Comparison of ENCODE assay signal across 8 cellular contexts in the genomic region with DNA sequence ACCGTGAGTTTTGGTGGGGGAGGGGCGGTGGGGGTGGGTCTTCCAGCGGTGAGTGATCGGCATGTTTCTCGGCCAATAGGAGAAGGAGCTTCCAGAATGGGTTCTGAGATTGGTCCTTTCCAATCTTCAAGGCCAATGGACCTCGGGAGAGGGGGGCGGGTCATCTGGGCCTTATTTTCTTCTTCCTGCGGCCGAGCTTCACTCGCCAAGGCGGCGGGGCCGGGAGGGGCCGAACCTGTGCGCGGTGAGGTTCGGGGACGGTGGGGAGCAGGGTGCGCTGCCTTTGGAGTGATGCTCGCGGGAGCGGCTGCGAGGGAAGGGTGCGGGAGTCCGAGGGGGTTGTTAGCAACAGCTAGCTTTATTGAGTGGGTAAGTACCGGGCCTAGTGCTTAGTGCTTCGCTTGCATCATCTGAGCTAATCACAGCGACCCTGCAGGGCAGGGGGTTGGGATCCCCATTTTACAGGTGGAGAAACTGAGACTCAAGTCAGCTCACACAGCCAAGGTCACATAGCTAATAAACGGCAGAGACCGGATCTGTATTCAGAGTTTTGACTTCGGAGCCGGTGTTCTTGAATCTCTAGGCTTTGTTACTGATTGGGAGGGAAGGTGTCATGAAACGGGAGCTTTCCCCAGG. TPM values are rescaled to one million over a fixed set of nuclear protein-coding genes. Genes with fewer than 3 reads are reported as not detected.
A peak's percentile ranks its signal among the peaks of the same experiment; 100 is the strongest.
DNase-seq lines count a peak whose midpoint lies in the region; ATAC-seq and TF ChIP-seq lines count a peak whose summit lies in the region.

No MANE protein-coding gene starts in this region.

- H3K36me3 ChIP-seq in right lobe of liver, result peaks cover 8 to 22% (median 8%) of the 10 kb centered on the region in 4 donors

- H3K4me1 ChIP-seq in right lobe of liver, result peaks cover 0 to 24% (median 5%) of the 10 kb centered on the region in 4 donors

- 0% methylated on average over 26 of the region's 33 CpGs for WGBS in right lobe of liver (ENCODE audit: insufficient coverage, low coverage, low lambda C conversion rate, missing lambda C conversion rate)

- no peaks in the 10 kb centered on the region for H3K9me3 ChIP-seq in right lobe of liver

- ATAC-seq in GM19351 (IDR thresholded peaks at IDR 0.05; ENCODE audit: unreplicated experiment), result peak; percentile 60
- peak; percentile 54 for ATAC-seq in HG03520 (IDR thresholded peaks at IDR 0.05; ENCODE audit: unreplicated experiment)
- ATAC-seq in right lobe of liver, result peak; percentile 79 to 89 (median 84)

- intact Hi-C loops in dorsolateral prefrontal cortex (cut with DNase I), result loop anchor here (2.0 to 10.0 kb wide), 7 partner anchors 42 to 394 kb away; partner anchors contain the start of genes ARTN (in 2 of the 2) and ST3GAL3 (in 2 of the 2)
- intact Hi-C loops in right lobe of liver (cut with DNase I), result no loop called here

- DNase-seq in C1 segment of cervical spinal cord (lab: John Stamatoyannopoulos, UW), result peak; percentile 81 to 99 (median 96)
- DNase-seq in NCI-H526 treated with DMSO at 0.1 percent for 48 hours (lab: John Stamatoyannopoulos, UW), result peak; percentile 99
- DNase-seq in activated CD4-positive, alpha-beta T cell treated with anti-CD3 and anti-CD28 coated beads, Interleukin-2, amount 50 U/mL, for 1 hour, result peak; percentile 84
- peak; percentile 77 to 98 (median 95) for DNase-seq in dorsolateral prefrontal cortex
- DNase-seq in right lobe of liver, result peak; percentile 93 to 97 (median 94)
- peak; percentile 79 to 87 for DNase-seq in stimulated activated CD4-positive, alpha-beta T cell treated with anti-CD3 and anti-CD28 coated beads, Interleukin-4, amount 100 ng/mL, for 4 hours

- TF ChIP-seq CTCF in dorsolateral prefrontal cortex (IDR thresholded peaks at IDR 0.05 in 54 of 56, conservative IDR thresholded peaks at IDR 0.05 in 2 of 56; ENCODE audit: low read depth in 1 of 56, partially characterized antibody in 56 of 56), result peak in 3 of 56 donors; percentile 14 to 18 (median 16)
- no peak for TF ChIP-seq CTCF in right lobe of liver (IDR thresholded peaks at IDR 0.05)

- TF ChIP-seq POLR2A in right lobe of liver (IDR thresholded peaks at IDR 0.05), result peak; percentile 97

- H3K4me3 ChIP-seq in dorsolateral prefrontal cortex (peak overlapping the region; percentile 50 to 99 (median 90)), right lobe of liver (peak overlapping the region; percentile 69 to 85 (median 84))

- H3K27ac ChIP-seq in dorsolateral prefrontal cortex, result peak overlapping the region; percentile 83 to 100 (median 98)
- H3K27ac ChIP-seq in right lobe of liver, result peak overlapping the region; percentile 89 to 90 (median 89)

- H3K27me3 ChIP-seq in dorsolateral prefrontal cortex (no peaks in the 10 kb centered on the region), right lobe of liver (no peaks in the 10 kb centered on the region)

RNA-seq across cellular contexts. Expression of gene KDM4A, which starts 0.5 kb away (rescaled TPM):
- 10 to 100 TPM; 30.7 to 59.1 (median 45.8) TPM for total RNA-seq in dorsolateral prefrontal cortex
- total RNA-seq in right lobe of liver, result 10 to 100 TPM; 12.7 to 22.5 (median 17.6) TPM

RNA-seq across cellular contexts. Expression of gene ST3GAL3, which starts 56.9 kb away (rescaled TPM):
- 10 to 100 TPM; 35.1 to 80.7 (median 56.5) TPM for total RNA-seq in dorsolateral prefrontal cortex
- total RNA-seq in right lobe of liver, result 10 to 100 TPM in 4 of 6 experiments, 1 to 10 TPM in 2; 6.4 to 14.2 (median 12.0) TPM

Comparison
In these comparisons a context has a peak if more than half of its experiments do, and no peak if none do; other contexts are left out.
1. Peak in every context shown above with its lines: DNase-seq, ATAC-seq, H3K4me3 ChIP-seq and H3K27ac ChIP-seq.
2. intact Hi-C loops: an anchor here in dorsolateral prefrontal cortex (2.0 to 10.0 kb wide); none called in right lobe of liver.